In the genomic region with DNA sequence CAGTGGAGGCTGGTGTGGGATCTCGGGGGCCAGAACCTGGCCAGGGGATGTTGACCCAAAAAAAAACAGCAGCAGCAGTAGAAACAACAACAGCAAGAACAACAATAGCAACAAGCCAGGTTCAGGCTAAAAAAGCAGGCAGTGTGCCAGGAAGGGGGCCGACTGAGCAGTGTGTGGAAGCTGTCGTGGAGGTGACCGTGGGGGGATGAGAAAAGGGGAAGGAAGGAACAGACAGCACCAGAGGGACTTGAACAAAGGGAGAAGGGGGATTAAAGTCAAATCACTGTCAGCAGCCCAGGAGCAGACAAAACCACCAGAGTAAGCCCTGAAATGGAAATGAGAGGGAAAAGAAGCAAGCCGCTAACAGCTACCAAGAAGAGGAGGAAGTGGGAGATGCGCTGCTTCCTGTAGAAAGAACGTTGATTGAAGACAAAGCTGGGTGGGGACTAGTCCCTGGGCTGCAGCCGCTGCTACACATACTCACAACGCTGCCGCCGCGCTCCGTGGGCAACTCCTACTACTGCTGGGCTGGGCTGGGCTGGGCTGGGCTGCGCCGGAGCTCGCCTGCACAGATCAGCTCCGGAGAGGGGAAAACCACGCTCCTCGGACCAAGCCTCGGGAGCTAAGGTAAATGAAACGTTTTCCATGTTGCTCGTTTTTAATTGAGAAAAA, we compare ENCODE assay signal across 8 cellular contexts.
DNase-seq lines count a peak whose midpoint lies in the region; ATAC-seq and TF ChIP-seq lines count a peak whose summit lies in the region.

A gene (plus strand): TSS at position 449 of the 672 bp plus-strand sequence. CDS start 90,067 bp downstream, outside the sequence.

- peak within 1 kb of the TSS; percentile 42 for H3K27ac Mint-ChIP-seq in nephron progenitor cell
- peak within 1 kb of the TSS; percentile 96 for H3K27ac Mint-ChIP-seq in stimulated activated naive CD8-positive, alpha-beta T cell treated with anti-CD3 and anti-CD28 coated beads, Interleukin-15, Interleukin-2, amounts not matched to agents 100 ng/mL and 50 ng/mL, for 24 hours

- no peaks in the 10 kb centered on the region for H3K36me3 Mint-ChIP-seq in nephron progenitor cell (ENCODE audit: low read depth)
- H3K36me3 Mint-ChIP-seq in stimulated activated naive CD8-positive, alpha-beta T cell treated with anti-CD3 and anti-CD28 coated beads, Interleukin-15, Interleukin-2, amounts not matched to agents 100 ng/mL and 50 ng/mL, for 24 hours (ENCODE audit: low read depth) = peaks cover 13% of the 10 kb centered on the region

- H3K4me1 Mint-ChIP-seq in nephron progenitor cell = peaks cover 58% of the 10 kb centered on the region
- peaks cover 38% of the 10 kb centered on the region for H3K4me1 Mint-ChIP-seq in stimulated activated naive CD8-positive, alpha-beta T cell treated with anti-CD3 and anti-CD28 coated beads, Interleukin-15, Interleukin-2, amounts not matched to agents 100 ng/mL and 50 ng/mL, for 24 hours (ENCODE audit: low read depth)

- TF ChIP-seq CTCF in nephron progenitor cell (IDR thresholded peaks at IDR 0.05) = no peak

- peak; percentile 85 for TF ChIP-seq POLR2A in Raji (IDR thresholded peaks at IDR 0.05; ENCODE audit: insufficient read depth, low read depth, low read length)

- peak; percentile 92 for ATAC-seq in GM21619 (IDR thresholded peaks at IDR 0.05; ENCODE audit: unreplicated experiment)

- peak; percentile 85 for DNase-seq in DMS153 treated with DMSO at 0.1 percent for 48 hours (lab: John Stamatoyannopoulos, UW; ENCODE audit: unreplicated experiment)
- peak; percentile 96 for DNase-seq in KBM-7
- DNase-seq in activated T-helper 9 cell treated with anti-CD3 and anti-CD28 coated beads, Interleukin-2, amount 50 U/mL, for 16 hours (ENCODE audit: low read depth) = peak; percentile 68
- DNase-seq in fibroblast of the conjunctiva (ENCODE audit: low read depth) = peak; percentile 72
- peak; percentile 73 for DNase-seq in nephron progenitor cell

- peaks cover 5% of the 10 kb centered on the region for H3K9me3 Mint-ChIP-seq in nephron progenitor cell
- H3K9me3 Mint-ChIP-seq in stimulated activated naive CD8-positive, alpha-beta T cell treated with anti-CD3 and anti-CD28 coated beads, Interleukin-15, Interleukin-2, amounts not matched to agents 100 ng/mL and 50 ng/mL, for 24 hours = peaks cover 3% of the 10 kb centered on the region

- in situ Hi-C loops in KBM-7 (cut with MboI; ENCODE audit: low pct_unique_long_range_greater_than_20kb, low sequenced_read_pairs) = no loop called here

- peak within 1 kb of the TSS; percentile 95 for H3K4me3 Mint-ChIP-seq in nephron progenitor cell
- peak within 1 kb of the TSS; percentile 88 for H3K4me3 Mint-ChIP-seq in stimulated activated naive CD8-positive, alpha-beta T cell treated with anti-CD3 and anti-CD28 coated beads, Interleukin-15, Interleukin-2, amounts not matched to agents 100 ng/mL and 50 ng/mL, for 24 hours

- H3K27me3 Mint-ChIP-seq in nephron progenitor cell (ENCODE audit: low read depth, poor library complexity) = peaks cover 3% of the 10 kb centered on the region
- H3K27me3 Mint-ChIP-seq in stimulated activated naive CD8-positive, alpha-beta T cell treated with anti-CD3 and anti-CD28 coated beads, Interleukin-15, Interleukin-2, amounts not matched to agents 100 ng/mL and 50 ng/mL, for 24 hours = no peaks in the 10 kb centered on the region

Comparison
In these comparisons a context has a peak if more than half of its experiments do, and no peak if none do; other contexts are left out.
1. Peak in every context shown above with its lines: DNase-seq and ATAC-seq.